1 cellular context compared by ENCODE assay signal in the genomic region with DNA sequence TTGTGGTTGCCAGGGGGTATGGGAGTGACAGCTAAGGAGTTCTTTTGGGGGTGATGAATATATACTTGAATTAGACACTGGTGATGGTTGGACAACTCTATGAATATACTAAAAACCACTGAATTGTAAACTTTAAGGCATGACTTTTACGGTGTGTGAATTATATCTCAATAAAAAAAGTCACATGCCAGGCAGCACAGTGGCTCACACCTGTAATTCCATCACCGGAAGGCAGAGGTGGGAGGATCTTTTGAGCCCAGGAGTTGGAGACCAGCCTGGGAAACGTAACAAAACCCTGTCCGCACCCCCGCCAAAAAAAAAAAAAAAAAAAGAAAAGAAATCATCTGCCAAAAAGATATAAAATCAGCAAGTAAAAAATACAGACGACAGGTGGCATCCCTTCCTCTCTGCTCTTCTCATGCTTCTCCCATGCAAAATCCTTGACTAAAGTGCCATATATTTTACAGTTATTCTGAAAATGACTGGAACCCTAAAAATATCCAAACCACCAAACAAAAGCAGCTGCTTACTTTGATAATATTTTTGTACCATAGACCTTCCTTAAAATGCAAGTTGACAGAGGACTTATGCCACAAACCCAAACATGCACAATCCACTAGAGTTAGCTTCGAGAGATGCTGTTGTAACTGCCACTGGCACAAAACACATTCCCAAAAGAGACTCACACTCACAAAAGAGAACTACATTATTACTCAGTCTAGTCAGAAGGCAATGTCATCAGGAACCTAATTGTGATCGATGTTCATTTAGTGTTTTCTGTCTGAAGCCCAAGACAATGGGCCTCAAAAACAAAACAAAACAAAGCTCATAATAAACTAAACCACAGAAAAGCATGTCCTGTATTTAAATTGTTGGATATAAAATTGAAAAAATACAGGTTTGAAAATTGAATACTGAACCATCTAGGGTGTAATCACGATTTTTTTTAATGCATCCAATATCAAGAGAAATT.
TF ChIP-seq lines count a peak whose summit lies in the region.

No MANE protein-coding gene starts in this region.

TF ChIP-seq in GM12878, 131 proteins besides CTCF, POLR2A, EP300 and RAD21:
- peak; percentile 61; the same call in 1 of the 2 replicates for TF ChIP-seq NFIC (IDR thresholded peaks at IDR 0.05; ENCODE audit: low read depth, low read length)
- no peak for TF ChIP-seq MYB (IDR thresholded peaks at IDR 0.05; ENCODE audit: borderline replicate concordance, low read depth, low read length)
- TF ChIP-seq, protein P1, sequence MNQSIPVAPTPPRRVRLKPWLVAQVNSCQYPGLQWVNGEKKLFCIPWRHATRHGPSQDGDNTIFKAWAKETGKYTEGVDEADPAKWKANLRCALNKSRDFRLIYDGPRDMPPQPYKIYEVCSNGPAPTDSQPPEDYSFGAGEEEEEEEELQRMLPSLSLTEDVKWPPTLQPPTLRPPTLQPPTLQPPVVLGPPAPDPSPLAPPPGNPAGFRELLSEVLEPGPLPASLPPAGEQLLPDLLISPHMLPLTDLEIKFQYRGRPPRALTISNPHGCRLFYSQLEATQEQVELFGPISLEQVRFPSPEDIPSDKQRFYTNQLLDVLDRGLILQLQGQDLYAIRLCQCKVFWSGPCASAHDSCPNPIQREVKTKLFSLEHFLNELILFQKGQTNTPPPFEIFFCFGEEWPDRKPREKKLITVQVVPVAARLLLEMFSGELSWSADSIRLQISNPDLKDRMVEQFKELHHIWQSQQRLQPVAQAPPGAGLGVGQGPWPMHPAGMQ (IDR thresholded peaks at IDR 0.05; ENCODE audit: borderline replicate concordance) = no peak
- no peak for TF ChIP-seq HDGF (IDR thresholded peaks at IDR 0.05)
- peak; percentile 53 for TF ChIP-seq RUNX3 (IDR thresholded peaks at IDR 0.05; ENCODE audit: low read length)
- no peak for TF ChIP-seq ZNF622 (IDR thresholded peaks at IDR 0.05)
- no peak for TF ChIP-seq IRF4 (IDR thresholded peaks at IDR 0.05; ENCODE audit: low read depth, low read length)
- TF ChIP-seq BCL11A (IDR thresholded peaks at IDR 0.05; ENCODE audit: low read depth, low read length) = 0 out of 2 replicates have a peak, but pooled peaks have one; percentile 4
- TF ChIP-seq WRNIP1 (IDR thresholded peaks at IDR 0.05; ENCODE audit: borderline replicate concordance, low read depth, low read length) = no peak
- TF ChIP-seq NRF1 (conservative IDR thresholded peaks at IDR 0.05; ENCODE audit: low read depth, low read length) = no peak
- 0 out of 2 replicates have a peak, but pooled peaks have one; percentile 44 for TF ChIP-seq PML (IDR thresholded peaks at IDR 0.05; ENCODE audit: low read length)
- TF ChIP-seq MEF2A (IDR thresholded peaks at IDR 0.05; ENCODE audit: insufficient read depth, low read depth, low read length) = peak; percentile 87
- TF ChIP-seq SUZ12 (IDR thresholded peaks at IDR 0.05; ENCODE audit: unreplicated experiment) = no peak
- no peak for TF ChIP-seq SIX5 (IDR thresholded peaks at IDR 0.05; ENCODE audit: low read depth, low read length, severe bottlenecking)
- TF ChIP-seq TARDBP (IDR thresholded peaks at IDR 0.05; ENCODE audit: borderline replicate concordance) = no peak
- TF ChIP-seq, protein P2, sequence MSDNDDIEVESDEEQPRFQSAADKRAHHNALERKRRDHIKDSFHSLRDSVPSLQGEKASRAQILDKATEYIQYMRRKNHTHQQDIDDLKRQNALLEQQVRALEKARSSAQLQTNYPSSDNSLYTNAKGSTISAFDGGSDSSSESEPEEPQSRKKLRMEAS (IDR thresholded peaks at IDR 0.05; ENCODE audit: low read depth, low read length) = no peak
- TF ChIP-seq IKZF2 (IDR thresholded peaks at IDR 0.05) = no peak; a peak in 2 of 4 replicates
- TF ChIP-seq, protein P3, sequence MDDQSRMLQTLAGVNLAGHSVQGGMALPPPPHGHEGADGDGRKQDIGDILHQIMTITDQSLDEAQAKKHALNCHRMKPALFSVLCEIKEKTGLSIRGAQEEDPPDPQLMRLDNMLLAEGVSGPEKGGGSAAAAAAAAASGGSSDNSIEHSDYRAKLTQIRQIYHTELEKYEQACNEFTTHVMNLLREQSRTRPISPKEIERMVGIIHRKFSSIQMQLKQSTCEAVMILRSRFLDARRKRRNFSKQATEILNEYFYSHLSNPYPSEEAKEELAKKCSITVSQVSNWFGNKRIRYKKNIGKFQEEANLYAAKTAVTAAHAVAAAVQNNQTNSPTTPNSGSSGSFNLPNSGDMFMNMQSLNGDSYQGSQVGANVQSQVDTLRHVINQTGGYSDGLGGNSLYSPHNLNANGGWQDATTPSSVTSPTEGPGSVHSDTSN (IDR thresholded peaks at IDR 0.05; ENCODE audit: insufficient replicate concordance, low read depth, low read length) = no peak
- TF ChIP-seq, protein P4, sequence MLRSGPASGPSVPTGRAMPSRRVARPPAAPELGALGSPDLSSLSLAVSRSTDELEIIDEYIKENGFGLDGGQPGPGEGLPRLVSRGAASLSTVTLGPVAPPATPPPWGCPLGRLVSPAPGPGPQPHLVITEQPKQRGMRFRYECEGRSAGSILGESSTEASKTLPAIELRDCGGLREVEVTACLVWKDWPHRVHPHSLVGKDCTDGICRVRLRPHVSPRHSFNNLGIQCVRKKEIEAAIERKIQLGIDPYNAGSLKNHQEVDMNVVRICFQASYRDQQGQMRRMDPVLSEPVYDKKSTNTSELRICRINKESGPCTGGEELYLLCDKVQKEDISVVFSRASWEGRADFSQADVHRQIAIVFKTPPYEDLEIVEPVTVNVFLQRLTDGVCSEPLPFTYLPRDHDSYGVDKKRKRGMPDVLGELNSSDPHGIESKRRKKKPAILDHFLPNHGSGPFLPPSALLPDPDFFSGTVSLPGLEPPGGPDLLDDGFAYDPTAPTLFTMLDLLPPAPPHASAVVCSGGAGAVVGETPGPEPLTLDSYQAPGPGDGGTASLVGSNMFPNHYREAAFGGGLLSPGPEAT (IDR thresholded peaks at IDR 0.05; ENCODE audit: low read depth) = peak; percentile 57
- TF ChIP-seq, protein P5, sequence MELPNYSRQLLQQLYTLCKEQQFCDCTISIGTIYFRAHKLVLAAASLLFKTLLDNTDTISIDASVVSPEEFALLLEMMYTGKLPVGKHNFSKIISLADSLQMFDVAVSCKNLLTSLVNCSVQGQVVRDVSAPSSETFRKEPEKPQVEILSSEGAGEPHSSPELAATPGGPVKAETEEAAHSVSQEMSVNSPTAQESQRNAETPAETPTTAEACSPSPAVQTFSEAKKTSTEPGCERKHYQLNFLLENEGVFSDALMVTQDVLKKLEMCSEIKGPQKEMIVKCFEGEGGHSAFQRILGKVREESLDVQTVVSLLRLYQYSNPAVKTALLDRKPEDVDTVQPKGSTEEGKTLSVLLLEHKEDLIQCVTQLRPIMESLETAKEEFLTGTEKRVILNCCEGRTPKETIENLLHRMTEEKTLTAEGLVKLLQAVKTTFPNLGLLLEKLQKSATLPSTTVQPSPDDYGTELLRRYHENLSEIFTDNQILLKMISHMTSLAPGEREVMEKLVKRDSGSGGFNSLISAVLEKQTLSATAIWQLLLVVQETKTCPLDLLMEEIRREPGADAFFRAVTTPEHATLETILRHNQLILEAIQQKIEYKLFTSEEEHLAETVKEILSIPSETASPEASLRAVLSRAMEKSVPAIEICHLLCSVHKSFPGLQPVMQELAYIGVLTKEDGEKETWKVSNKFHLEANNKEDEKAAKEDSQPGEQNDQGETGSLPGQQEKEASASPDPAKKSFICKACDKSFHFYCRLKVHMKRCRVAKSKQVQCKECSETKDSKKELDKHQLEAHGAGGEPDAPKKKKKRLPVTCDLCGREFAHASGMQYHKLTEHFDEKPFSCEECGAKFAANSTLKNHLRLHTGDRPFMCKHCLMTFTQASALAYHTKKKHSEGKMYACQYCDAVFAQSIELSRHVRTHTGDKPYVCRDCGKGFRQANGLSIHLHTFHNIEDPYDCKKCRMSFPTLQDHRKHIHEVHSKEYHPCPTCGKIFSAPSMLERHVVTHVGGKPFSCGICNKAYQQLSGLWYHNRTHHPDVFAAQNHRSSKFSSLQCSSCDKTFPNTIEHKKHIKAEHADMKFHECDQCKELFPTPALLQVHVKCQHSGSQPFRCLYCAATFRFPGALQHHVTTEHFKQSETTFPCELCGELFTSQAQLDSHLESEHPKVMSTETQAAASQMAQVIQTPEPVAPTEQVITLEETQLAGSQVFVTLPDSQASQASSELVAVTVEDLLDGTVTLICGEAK (IDR thresholded peaks at IDR 0.05; ENCODE audit: borderline replicate concordance) = no peak
- no peak for TF ChIP-seq NFXL1 (IDR thresholded peaks at IDR 0.05; ENCODE audit: borderline replicate concordance)
- TF ChIP-seq POU2F2 (IDR thresholded peaks at IDR 0.05; ENCODE audit: borderline replicate concordance, low read depth, low read length) = no peak
- TF ChIP-seq NBN (IDR thresholded peaks at IDR 0.05) = no peak
- TF ChIP-seq CREB1 (IDR thresholded peaks at IDR 0.05; ENCODE audit: low read depth) = no peak
- TF ChIP-seq EED (IDR thresholded peaks at IDR 0.05; ENCODE audit: low read depth) = peak; percentile 21; the same call in 1 of the 2 replicates
- TF ChIP-seq, protein P6, sequence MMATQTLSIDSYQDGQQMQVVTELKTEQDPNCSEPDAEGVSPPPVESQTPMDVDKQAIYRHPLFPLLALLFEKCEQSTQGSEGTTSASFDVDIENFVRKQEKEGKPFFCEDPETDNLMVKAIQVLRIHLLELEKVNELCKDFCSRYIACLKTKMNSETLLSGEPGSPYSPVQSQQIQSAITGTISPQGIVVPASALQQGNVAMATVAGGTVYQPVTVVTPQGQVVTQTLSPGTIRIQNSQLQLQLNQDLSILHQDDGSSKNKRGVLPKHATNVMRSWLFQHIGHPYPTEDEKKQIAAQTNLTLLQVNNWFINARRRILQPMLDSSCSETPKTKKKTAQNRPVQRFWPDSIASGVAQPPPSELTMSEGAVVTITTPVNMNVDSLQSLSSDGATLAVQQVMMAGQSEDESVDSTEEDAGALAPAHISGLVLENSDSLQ (IDR thresholded peaks at IDR 0.05) = peak; percentile 48; the same call in 1 of the 2 replicates
- no peak for TF ChIP-seq HDAC2 (IDR thresholded peaks at IDR 0.05)
- no peak for TF ChIP-seq POLR2AphosphoS5 (IDR thresholded peaks at IDR 0.05; ENCODE audit: low read length)
- TF ChIP-seq, protein P7, sequence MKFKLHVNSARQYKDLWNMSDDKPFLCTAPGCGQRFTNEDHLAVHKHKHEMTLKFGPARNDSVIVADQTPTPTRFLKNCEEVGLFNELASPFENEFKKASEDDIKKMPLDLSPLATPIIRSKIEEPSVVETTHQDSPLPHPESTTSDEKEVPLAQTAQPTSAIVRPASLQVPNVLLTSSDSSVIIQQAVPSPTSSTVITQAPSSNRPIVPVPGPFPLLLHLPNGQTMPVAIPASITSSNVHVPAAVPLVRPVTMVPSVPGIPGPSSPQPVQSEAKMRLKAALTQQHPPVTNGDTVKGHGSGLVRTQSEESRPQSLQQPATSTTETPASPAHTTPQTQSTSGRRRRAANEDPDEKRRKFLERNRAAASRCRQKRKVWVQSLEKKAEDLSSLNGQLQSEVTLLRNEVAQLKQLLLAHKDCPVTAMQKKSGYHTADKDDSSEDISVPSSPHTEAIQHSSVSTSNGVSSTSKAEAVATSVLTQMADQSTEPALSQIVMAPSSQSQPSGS (IDR thresholded peaks at IDR 0.05; ENCODE audit: low read length) = peak; percentile 47; the same call in 1 of the 2 replicates
- no peak for TF ChIP-seq SMAD1 (IDR thresholded peaks at IDR 0.05; ENCODE audit: low read depth, partially characterized antibody)
- TF ChIP-seq BHLHE40 (IDR thresholded peaks at IDR 0.05; ENCODE audit: borderline replicate concordance in 1 of 2, low read depth in 2 of 2, low read length in 1 of 2) = no peak
- TF ChIP-seq ZNF217 (IDR thresholded peaks at IDR 0.05) = no peak
- peak; percentile 59 for TF ChIP-seq JUNB (IDR thresholded peaks at IDR 0.05)
- TF ChIP-seq, protein P8, sequence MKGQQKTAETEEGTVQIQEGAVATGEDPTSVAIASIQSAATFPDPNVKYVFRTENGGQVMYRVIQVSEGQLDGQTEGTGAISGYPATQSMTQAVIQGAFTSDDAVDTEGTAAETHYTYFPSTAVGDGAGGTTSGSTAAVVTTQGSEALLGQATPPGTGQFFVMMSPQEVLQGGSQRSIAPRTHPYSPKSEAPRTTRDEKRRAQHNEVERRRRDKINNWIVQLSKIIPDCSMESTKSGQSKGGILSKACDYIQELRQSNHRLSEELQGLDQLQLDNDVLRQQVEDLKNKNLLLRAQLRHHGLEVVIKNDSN (IDR thresholded peaks at IDR 0.05; ENCODE audit: borderline replicate concordance, extremely low read length, insufficient read depth, low read depth, low read length) = no peak
